ENCODE assay signal across 8 cellular contexts in genomic region chr13:20525144-20525600, GRCh38. TPM values are rescaled to one million over a fixed set of nuclear protein-coding genes. Genes with fewer than 3 reads are reported as not detected.
DNase-seq lines count a peak whose midpoint lies in the region; ATAC-seq and TF ChIP-seq lines count a peak whose summit lies in the region.

No MANE protein-coding gene starts in this region.

- H3K4me3 Mint-ChIP-seq in activated T-helper 1 cell treated with anti-CD3 and anti-CD28 coated beads, Interleukin-12 subunit alpha, Interleukin-12 subunit beta, Interleukin-2, Interleukin-4 antibody, amounts not matched to agents 30 ng/mL and 10 ng/mL and 1 ng/mL, durations not matched to agents 14 hours and 24 hours and 36 hours, result peak overlapping the region; percentile 86
- H3K4me3 Mint-ChIP-seq in neural progenitor cell, result peak overlapping the region; percentile 84

- H3K36me3 ChIP-seq in BE2C, result no peaks in the 10 kb centered on the region
- no peaks in the 10 kb centered on the region for H3K36me3 ChIP-seq in HUES64 (ENCODE audit: insufficient read depth, low read length)
- H3K36me3 ChIP-seq in neural progenitor cell, result no peaks in the 10 kb centered on the region
- H3K36me3 ChIP-seq in uterus, result no peaks in the 10 kb centered on the region

- peak overlapping the region; percentile 55 for H3K27ac Mint-ChIP-seq in activated T-helper 1 cell treated with anti-CD3 and anti-CD28 coated beads, Interleukin-12 subunit alpha, Interleukin-12 subunit beta, Interleukin-2, Interleukin-4 antibody, amounts not matched to agents 30 ng/mL and 10 ng/mL and 1 ng/mL, durations not matched to agents 14 hours and 24 hours and 36 hours
- no peak overlapping the region for H3K27ac Mint-ChIP-seq in neural progenitor cell

- H3K79me2 ChIP-seq in neural progenitor cell (ENCODE audit: low read depth), result no peaks in the 10 kb centered on the region

- peaks cover 12% of the 10 kb centered on the region for H3F3A ChIP-seq in neural progenitor cell (ENCODE audit: low read depth)

- H3K9me3 Mint-ChIP-seq in activated T-helper 1 cell treated with anti-CD3 and anti-CD28 coated beads, Interleukin-12 subunit alpha, Interleukin-12 subunit beta, Interleukin-2, Interleukin-4 antibody, amounts not matched to agents 30 ng/mL and 10 ng/mL and 1 ng/mL, durations not matched to agents 14 hours and 24 hours and 36 hours, result peaks cover 1% of the 10 kb centered on the region
- no peaks in the 10 kb centered on the region for H3K9me3 Mint-ChIP-seq in neural progenitor cell

- H3K27ac ChIP-seq in HUES64 (ENCODE audit: low read depth, low read length) (peak overlapping the region; percentile 23; the same call in 1 of the 2 replicates), neural progenitor cell (no peak overlapping the region), uterus (peak overlapping the region; percentile 60 to 70)

- WGBS in HUES64, result under 1% methylated on average over 37 of the region's 37 CpGs

- peak; percentile 17 for ATAC-seq in GM19397 (IDR thresholded peaks at IDR 0.05; ENCODE audit: unreplicated experiment)

- no peak for TF ChIP-seq CTCF in BE2C (IDR thresholded peaks at IDR 0.05; ENCODE audit: low read depth, low read length)
- TF ChIP-seq CTCF in neural progenitor cell (IDR thresholded peaks at IDR 0.05), result no peak
- no peak for TF ChIP-seq CTCF in uterus (IDR thresholded peaks at IDR 0.05)

- peak overlapping the region; percentile 98 for H3K4me2 ChIP-seq in neural progenitor cell

- no peak for TF ChIP-seq POLR2A in uterus (IDR thresholded peaks at IDR 0.05)

- peak overlapping the region; percentile 45; the same call in 1 of the 2 replicates for H3K9ac ChIP-seq in HUES64 (ENCODE audit: low read depth, low read length)
- H3K9ac ChIP-seq in neural progenitor cell, result no peak overlapping the region

- no peaks in the 10 kb centered on the region for H3K36me3 Mint-ChIP-seq in activated T-helper 1 cell treated with anti-CD3 and anti-CD28 coated beads, Interleukin-12 subunit alpha, Interleukin-12 subunit beta, Interleukin-2, Interleukin-4 antibody, amounts not matched to agents 30 ng/mL and 10 ng/mL and 1 ng/mL, durations not matched to agents 14 hours and 24 hours and 36 hours (ENCODE audit: low read depth)
- no peaks in the 10 kb centered on the region for H3K36me3 Mint-ChIP-seq in neural progenitor cell

- H3K27me3 ChIP-seq in BE2C, result no peaks in the 10 kb centered on the region; the same call in 1 of the 2 replicates
- peaks cover 63% of the 10 kb centered on the region for H3K27me3 ChIP-seq in HUES64 (ENCODE audit: insufficient read depth, low read length)
- H3K27me3 ChIP-seq in neural progenitor cell, result peaks cover 64% of the 10 kb centered on the region
- H3K27me3 ChIP-seq in uterus, result no peaks in the 10 kb centered on the region

- H3K27me3 Mint-ChIP-seq in activated T-helper 1 cell treated with anti-CD3 and anti-CD28 coated beads, Interleukin-12 subunit alpha, Interleukin-12 subunit beta, Interleukin-2, Interleukin-4 antibody, amounts not matched to agents 30 ng/mL and 10 ng/mL and 1 ng/mL, durations not matched to agents 14 hours and 24 hours and 36 hours (ENCODE audit: insufficient read depth), result peaks cover 1% of the 10 kb centered on the region
- peaks cover 16% of the 10 kb centered on the region for H3K27me3 Mint-ChIP-seq in neural progenitor cell (ENCODE audit: insufficient read depth, low read depth)

- no peaks in the 10 kb centered on the region for H3K9me3 ChIP-seq in BE2C
- H3K9me3 ChIP-seq in HUES64 (ENCODE audit: insufficient read depth, low read depth, low read length), result no peaks in the 10 kb centered on the region
- H3K9me3 ChIP-seq in neural progenitor cell (ENCODE audit: low read depth), result no peaks in the 10 kb centered on the region
- no peaks in the 10 kb centered on the region for H3K9me3 ChIP-seq in uterus

- peaks cover 38% of the 10 kb centered on the region for H3K4me1 Mint-ChIP-seq in activated T-helper 1 cell treated with anti-CD3 and anti-CD28 coated beads, Interleukin-12 subunit alpha, Interleukin-12 subunit beta, Interleukin-2, Interleukin-4 antibody, amounts not matched to agents 30 ng/mL and 10 ng/mL and 1 ng/mL, durations not matched to agents 14 hours and 24 hours and 36 hours (ENCODE audit: low read depth)
- peaks cover 11% of the 10 kb centered on the region for H3K4me1 Mint-ChIP-seq in neural progenitor cell

- H2AFZ ChIP-seq in neural progenitor cell (replicated peaks), result peak overlapping the region; percentile 97

- intact Hi-C loops in activated T-helper 1 cell treated with anti-CD3 and anti-CD28 coated beads, Interleukin-12 subunit alpha, Interleukin-12 subunit beta, Interleukin-2, Interleukin-4 antibody, amounts not matched to agents 30 ng/mL and 10 ng/mL and 1 ng/mL, durations not matched to agents 14 hours and 24 hours and 36 hours (cut with micrococcal nuclease), result loop anchor here (2.0 to 5.0 kb wide), 4 partner anchors 48 to 568 kb away; partner anchors contain the start of genes IL17D, XPO4 and ZMYM2
- intact Hi-C loops in uterus (cut with DNase I; ENCODE audit: low total_unique reads), result no loop called here

- H3K4me1 ChIP-seq in BE2C (no peaks in the 10 kb centered on the region), HUES64 (ENCODE audit: insufficient read depth, low read length) (peaks cover 7% of the 10 kb centered on the region), neural progenitor cell (peaks cover 4% of the 10 kb centered on the region), uterus (no peaks in the 10 kb centered on the region)

- DNase-seq in BE2C, result no peak
- DNase-seq in activated T-helper 1 cell treated with anti-CD3 and anti-CD28 coated beads, Interleukin-12 subunit alpha, Interleukin-12 subunit beta, Interleukin-2, Interleukin-4 antibody, amounts not matched to agents 30 ng/mL and 10 ng/mL and 1 ng/mL, durations not matched to agents 14 hours and 24 hours and 36 hours (ENCODE audit: low spot score), result peak; percentile 2
- DNase-seq in germinal center (ENCODE audit: low spot score), result peak; percentile 10
- DNase-seq in neural progenitor cell (ENCODE audit: low spot score), result peak; percentile 54
- DNase-seq in uterus, result peak; percentile 23
- DNase-seq in T-helper 9 cell, result no peak

- H3K4me3 ChIP-seq in BE2C (ENCODE audit: low read depth, low read length) (peak overlapping the region; percentile 85), HUES64 (ENCODE audit: low read length) (peak overlapping the region; percentile 67), neural progenitor cell (peak overlapping the region; percentile 94), uterus (peak overlapping the region; percentile 48 to 94)

- peaks cover 4% of the 10 kb centered on the region for H4K20me1 ChIP-seq in neural progenitor cell (ENCODE audit: low read depth)

RNA-seq across cellular contexts. Expression of gene CRYL1, which starts 0.5 kb away (rescaled TPM):
- 1.9 TPM for polyA plus RNA-seq in BE2C (2012; ENCODE audit: insufficient read depth, insufficient read length, low read depth)
- polyA plus RNA-seq in HUES64 (2013, experiment 1 of 2), result 0.80 TPM
- 1.2 TPM for polyA plus RNA-seq in HUES64 (2013, experiment 2 of 2)
- 3.9 and 5.6 TPM in 2 replicates for total RNA-seq in activated T-helper 1 cell treated with anti-CD3 and anti-CD28 coated beads, Interleukin-12 subunit alpha, Interleukin-12 subunit beta, Interleukin-2, Interleukin-4 antibody, amounts not matched to agents 30 ng/mL and 10 ng/mL and 1 ng/mL, durations not matched to agents 14 hours and 24 hours and 36 hours
- total RNA-seq in neural progenitor cell (ENCODE audit: low replicate concordance), result 0.37 and 3.6 TPM in 2 replicates
- 10 to 100 TPM; 35.6 to 90.4 (median 50.7) TPM for total RNA-seq in uterus

RNA-seq across cellular contexts. Expression of gene IFT88, which starts 41.8 kb away (rescaled TPM):
- polyA plus RNA-seq in BE2C (2012; ENCODE audit: insufficient read depth, insufficient read length, low read depth), result 2.8 TPM
- polyA plus RNA-seq in HUES64 (2013, experiment 1 of 2), result 5.9 TPM
- 6.3 TPM for polyA plus RNA-seq in HUES64 (2013, experiment 2 of 2)
- total RNA-seq in activated T-helper 1 cell treated with anti-CD3 and anti-CD28 coated beads, Interleukin-12 subunit alpha, Interleukin-12 subunit beta, Interleukin-2, Interleukin-4 antibody, amounts not matched to agents 30 ng/mL and 10 ng/mL and 1 ng/mL, durations not matched to agents 14 hours and 24 hours and 36 hours, result 1.5 TPM in 2 replicates
- total RNA-seq in neural progenitor cell (ENCODE audit: low replicate concordance), result 13.8 and 18.4 TPM in 2 replicates
- 10 to 100 TPM in 2 of 4 donors, 1 to 10 TPM in 2; 7.9 to 47.5 (median 27.6) TPM for total RNA-seq in uterus

Comparison
In these comparisons a context has a peak if more than half of its experiments do, and no peak if none do; other contexts are left out.
1. DNase-seq: peak in activated T-helper 1 cell treated with anti-CD3 and anti-CD28 coated beads, Interleukin-12 subunit alpha, Interleukin-12 subunit beta, Interleukin-2, Interleukin-4 antibody, amounts not matched to agents 30 ng/mL and 10 ng/mL and 1 ng/mL, durations not matched to agents 14 hours and 24 hours and 36 hours (single experiment), germinal center (single experiment), neural progenitor cell (single experiment) and uterus (2 of 2); none in BE2C (single experiment) and T-helper 9 cell (single experiment).
2. Peak in every context shown above with its lines, with median percentiles within 50 percentile points of each other: H3K4me3 ChIP-seq.